1 cellular context compared by ENCODE assay signal in genomic region chr12:116196752-116197718, GRCh38.
TF ChIP-seq lines count a peak whose summit lies in the region.

No MANE protein-coding gene starts in this region.

TF ChIP-seq in GM23338, 12 proteins besides CTCF, POLR2A, EP300 and RAD21 (continued from another document):
- no peak for TF ChIP-seq REST (IDR thresholded peaks at IDR 0.05; ENCODE audit: unreplicated experiment)
- no peak for TF ChIP-seq EZH2 (IDR thresholded peaks at IDR 0.05; ENCODE audit: low read depth, unreplicated experiment)
